9 cellular contexts compared by ENCODE assay signal in genomic region chr3:65952842-65953241, GRCh38.
DNase-seq lines count a peak whose midpoint lies in the region; TF ChIP-seq lines count a peak whose summit lies in the region.
"Had no signal": no experiment of that assay in that cellular context is flagged by ENCODE, and none has a peak within 500 bp of the region (broad histone marks: within the 10 kb centered on the region; RNA-seq: fewer than 3 reads in every experiment).

No MANE protein-coding gene starts in this region.

- peaks cover 63% of the 10 kb centered on the region for H3K4me1 ChIP-seq in HUES6 (ENCODE audit: control insufficient read depth, insufficient read depth, low read length)
- peaks cover 72% of the 10 kb centered on the region for H3K4me1 ChIP-seq in mesodermal cell (ENCODE audit: control insufficient read depth, insufficient read depth, low read length, poor library complexity, severe bottlenecking)
- H3K4me1 ChIP-seq in suprapubic skin, result peaks cover 24% of the 10 kb centered on the region

- H3K27ac ChIP-seq in HUES6 (ENCODE audit: low read depth, low read length), result peak overlapping the region; percentile 78
- peak overlapping the region; percentile 73 to 84 for H3K27ac ChIP-seq in coronary artery
- H3K27ac ChIP-seq in mesodermal cell (ENCODE audit: low read depth, low read length, severe bottlenecking), result peak overlapping the region; percentile 72
- H3K27ac ChIP-seq in suprapubic skin, result peak overlapping the region; percentile 86
- peak overlapping the region in 21 of 59 donors; percentile 3 to 68 (median 42) for H3K27ac ChIP-seq in dorsolateral prefrontal cortex

- intact Hi-C loops in dorsolateral prefrontal cortex (cut with DNase I), result loop anchor here in 1 of 2 donors (10.0 kb wide), 1 partner anchor 82 kb away; the partner anchor contains the start of gene MAGI1

- no peaks in the 10 kb centered on the region for H3K36me3 ChIP-seq in HUES6 (ENCODE audit: control insufficient read depth, insufficient read depth, low read length)
- no peaks in the 10 kb centered on the region for H3K36me3 ChIP-seq in mesodermal cell (ENCODE audit: control insufficient read depth, insufficient read depth, low read length)
- no peaks in the 10 kb centered on the region for H3K36me3 ChIP-seq in suprapubic skin

- 60% methylated on average over 1 of the region's 1 CpG; no CpG with 5 or more reads in 1 of the 2 experiments for WGBS in mesodermal cell (ENCODE audit: insufficient coverage in 2 of 2), 2 experiments
- 67% methylated on average over 1 of the region's 1 CpG for WGBS in suprapubic skin

- H3K27me3 Mint-ChIP-seq in activated CD4-positive, alpha-beta memory T cell treated with anti-CD3 and anti-CD28 coated beads, Interleukin-2, amount 10 ng/mL, durations not matched to agents 7 days and 5 days, result peaks cover 7% of the 10 kb centered on the region
- H3K27me3 Mint-ChIP-seq: CD4-positive, CD25-positive, alpha-beta regulatory T cell had no signal

- no peak overlapping the region for H3K9ac ChIP-seq in HUES6 (ENCODE audit: low read length)

- no peak overlapping the region for H3K27ac Mint-ChIP-seq in activated CD4-positive, alpha-beta memory T cell treated with anti-CD3 and anti-CD28 coated beads, Interleukin-2, amount 10 ng/mL, durations not matched to agents 7 days and 5 days
- H3K27ac Mint-ChIP-seq: CD4-positive, CD25-positive, alpha-beta regulatory T cell had no signal

- POLR2A ChIA-PET in activated CD4-positive, alpha-beta memory T cell treated with anti-CD3 and anti-CD28 coated beads, Interleukin-2, amount 10 ng/mL, durations not matched to agents 7 days and 5 days (lab: Charles Lee), result no interaction called here

- CTCF ChIA-PET in activated CD4-positive, alpha-beta memory T cell treated with anti-CD3 and anti-CD28 coated beads, Interleukin-2, amount 10 ng/mL, durations not matched to agents 7 days and 5 days (lab: Charles Lee), result no interaction called here

- peaks cover 3% of the 10 kb centered on the region for H3K9me3 Mint-ChIP-seq in activated CD4-positive, alpha-beta memory T cell treated with anti-CD3 and anti-CD28 coated beads, Interleukin-2, amount 10 ng/mL, durations not matched to agents 7 days and 5 days

- H3K4me1 Mint-ChIP-seq in activated CD4-positive, alpha-beta memory T cell treated with anti-CD3 and anti-CD28 coated beads, Interleukin-2, amount 10 ng/mL, durations not matched to agents 7 days and 5 days, result peaks cover 3% of the 10 kb centered on the region
- H3K4me1 Mint-ChIP-seq: CD4-positive, CD25-positive, alpha-beta regulatory T cell had no signal

- no peak for TF ChIP-seq POLR2A in suprapubic skin (IDR thresholded peaks at IDR 0.05)

- no peak for DNase-seq in coronary artery (ENCODE audit: low spot score)
- no peak for DNase-seq in suprapubic skin (ENCODE audit: low spot score in 2 of 2)
- no peak for DNase-seq in GDM1 (lab: John Stamatoyannopoulos, UW)
- DNase-seq in stimulated activated CD4-positive, alpha-beta T cell treated with anti-CD3 and anti-CD28 coated beads, Interleukin-4, amount 100 ng/mL, for 1 hour, result no peak
- DNase-seq in activated CD4-positive, alpha-beta memory T cell treated with anti-CD3 and anti-CD28 coated beads, Interleukin-2, amount 10 ng/mL, durations not matched to agents 7 days and 5 days, result no peak
- DNase-seq in dorsolateral prefrontal cortex, result no peak
- DNase-seq: CD4-positive, CD25-positive, alpha-beta regulatory T cell had no signal

- H3K9me3 ChIP-seq in HUES6 (ENCODE audit: control insufficient read depth, insufficient read depth, low read depth, low read length), result no peaks in the 10 kb centered on the region
- no peaks in the 10 kb centered on the region for H3K9me3 ChIP-seq in mesodermal cell (ENCODE audit: control insufficient read depth, low read length)
- H3K9me3 ChIP-seq in suprapubic skin, result no peaks in the 10 kb centered on the region

- H3K36me3 Mint-ChIP-seq in activated CD4-positive, alpha-beta memory T cell treated with anti-CD3 and anti-CD28 coated beads, Interleukin-2, amount 10 ng/mL, durations not matched to agents 7 days and 5 days (ENCODE audit: low read depth), result no peaks in the 10 kb centered on the region
- H3K36me3 Mint-ChIP-seq: CD4-positive, CD25-positive, alpha-beta regulatory T cell had no signal

- no peak overlapping the region for H3K4me3 Mint-ChIP-seq in activated CD4-positive, alpha-beta memory T cell treated with anti-CD3 and anti-CD28 coated beads, Interleukin-2, amount 10 ng/mL, durations not matched to agents 7 days and 5 days
- H3K4me3 Mint-ChIP-seq: CD4-positive, CD25-positive, alpha-beta regulatory T cell had no signal

- TF ChIP-seq EP300 in suprapubic skin (IDR thresholded peaks at IDR 0.05), result no peak

- H3K27me3 ChIP-seq in HUES6 (ENCODE audit: control insufficient read depth, insufficient read depth, low read length), result no peaks in the 10 kb centered on the region
- no peaks in the 10 kb centered on the region for H3K27me3 ChIP-seq in suprapubic skin
- no peaks in the 10 kb centered on the region for H3K27me3 ChIP-seq in dorsolateral prefrontal cortex

- no peak overlapping the region for H3K4me3 ChIP-seq in HUES6 (ENCODE audit: low read depth, low read length)
- H3K4me3 ChIP-seq in coronary artery, result peak overlapping the region; percentile 56
- H3K4me3 ChIP-seq in mesodermal cell (ENCODE audit: extremely low read depth, insufficient read depth, low read length, poor library complexity, severe bottlenecking), result no peak overlapping the region
- no peak overlapping the region for H3K4me3 ChIP-seq in suprapubic skin
- no peak overlapping the region for H3K4me3 ChIP-seq in dorsolateral prefrontal cortex

- TF ChIP-seq CTCF in coronary artery (IDR thresholded peaks at IDR 0.05) (no peak), suprapubic skin (IDR thresholded peaks at IDR 0.05) (no peak), dorsolateral prefrontal cortex (IDR thresholded peaks at IDR 0.05 in 54 of 56, conservative IDR thresholded peaks at IDR 0.05 in 2 of 56; ENCODE audit: low read depth in 1 of 56, partially characterized antibody in 56 of 56) (no peak)
